In the genomic region with DNA sequence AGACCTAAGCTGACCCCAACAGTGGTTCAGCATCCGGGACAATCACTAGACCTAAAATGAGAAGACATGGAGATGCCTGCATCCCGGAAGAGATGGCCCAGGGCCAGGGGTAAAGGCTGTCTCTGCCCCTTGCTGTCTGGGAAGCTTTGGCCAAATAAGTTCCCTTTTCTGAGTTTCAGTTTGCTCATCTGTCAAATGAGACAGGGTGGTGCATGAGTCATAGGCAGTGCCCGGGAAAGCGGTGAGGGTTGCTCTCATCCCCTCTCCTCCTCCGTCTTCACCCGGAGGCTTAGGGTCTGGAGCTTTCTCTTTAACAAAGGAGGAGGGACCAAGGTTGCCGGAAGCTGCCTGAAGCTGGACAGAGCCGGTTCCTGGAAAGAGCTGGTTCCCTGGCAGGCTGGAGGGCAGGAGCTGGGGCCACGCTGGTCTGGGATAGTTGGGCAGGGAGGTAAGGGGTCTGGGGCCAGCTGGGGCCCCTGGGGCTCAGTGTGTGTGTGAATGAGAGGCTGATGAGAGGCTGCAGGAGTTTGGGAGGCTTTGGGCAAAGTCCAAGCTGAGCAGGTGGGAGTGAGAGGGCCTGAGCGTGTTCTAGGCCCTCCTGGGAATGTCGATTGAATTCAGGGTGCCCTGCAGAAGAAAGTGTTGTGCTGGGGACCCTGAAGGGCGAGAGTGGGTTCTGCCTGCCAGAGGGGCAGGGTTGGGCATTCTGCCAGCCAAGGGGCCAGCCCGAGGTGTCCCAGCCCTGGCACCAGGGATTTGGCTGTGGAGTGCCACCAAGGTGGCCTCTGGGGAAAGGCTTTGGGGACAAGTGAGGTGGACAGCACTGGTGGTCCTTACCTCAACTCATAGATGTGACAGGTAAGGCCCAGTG, we compare ENCODE assay signal across 2 cellular contexts.
A peak's percentile ranks its signal among the peaks of the same experiment; 100 is the strongest.
TF ChIP-seq lines count a peak whose summit lies in the region.

SDSL (plus strand) TSS at position 351 of the 871 bp plus-strand sequence. CDS start 5,603 bp downstream, outside the sequence.

TF ChIP-seq in IMR-90, 13 proteins besides CTCF, POLR2A, EP300 and RAD21:
- TF ChIP-seq CHD1 (IDR thresholded peaks at IDR 0.05; ENCODE audit: low read depth, low read length) (no peak), ELK1 (IDR thresholded peaks at IDR 0.05; ENCODE audit: borderline replicate concordance, low read depth, low read length) (no peak), MAFK (IDR thresholded peaks at IDR 0.05; ENCODE audit: low read depth, low read length) (no peak), RFX5 (IDR thresholded peaks at IDR 0.05; ENCODE audit: low read depth, low read length) (no peak), MAZ (IDR thresholded peaks at IDR 0.05; ENCODE audit: borderline replicate concordance, low read depth, low read length) (0 out of 2 replicates have a peak, but pooled peaks have one; percentile 25), RCOR1 (IDR thresholded peaks at IDR 0.05; ENCODE audit: insufficient replicate concordance, low read length) (no peak), FOS (IDR thresholded peaks at IDR 0.05; ENCODE audit: low read depth, low read length) (peak; percentile 62)

TF ChIP-seq in SK-N-SH, 30 proteins besides CTCF, POLR2A, EP300 and RAD21:
- peak; percentile 96 for TF ChIP-seq POLR2AphosphoS5 (IDR thresholded peaks at IDR 0.05; ENCODE audit: low read depth, low read length)
- no peak for TF ChIP-seq ZBTB33 (IDR thresholded peaks at IDR 0.05; ENCODE audit: borderline replicate concordance, low read depth)
- peak; percentile 79 for TF ChIP-seq SIN3A (IDR thresholded peaks at IDR 0.05; ENCODE audit: borderline replicate concordance, low read depth, low read length)
- peak; percentile 40; the same call in 1 of the 2 replicates for TF ChIP-seq TCF12 (IDR thresholded peaks at IDR 0.05)
- TF ChIP-seq YY1 (IDR thresholded peaks at IDR 0.05; ENCODE audit: low read depth) = peak; percentile 42; the same call in 1 of the 2 replicates
- no peak for TF ChIP-seq GATA2 (CRISPR knock-in tag; IDR thresholded peaks at IDR 0.05)
- TF ChIP-seq, protein P1, sequence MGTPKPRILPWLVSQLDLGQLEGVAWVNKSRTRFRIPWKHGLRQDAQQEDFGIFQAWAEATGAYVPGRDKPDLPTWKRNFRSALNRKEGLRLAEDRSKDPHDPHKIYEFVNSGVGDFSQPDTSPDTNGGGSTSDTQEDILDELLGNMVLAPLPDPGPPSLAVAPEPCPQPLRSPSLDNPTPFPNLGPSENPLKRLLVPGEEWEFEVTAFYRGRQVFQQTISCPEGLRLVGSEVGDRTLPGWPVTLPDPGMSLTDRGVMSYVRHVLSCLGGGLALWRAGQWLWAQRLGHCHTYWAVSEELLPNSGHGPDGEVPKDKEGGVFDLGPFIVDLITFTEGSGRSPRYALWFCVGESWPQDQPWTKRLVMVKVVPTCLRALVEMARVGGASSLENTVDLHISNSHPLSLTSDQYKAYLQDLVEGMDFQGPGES (IDR thresholded peaks at IDR 0.05; ENCODE audit: low read depth, low read length) = no peak
- TF ChIP-seq SMC3 (IDR thresholded peaks at IDR 0.05; ENCODE audit: low read depth, low read length) = no peak
- no peak for TF ChIP-seq EZH2phosphoT487 (IDR thresholded peaks at IDR 0.05; ENCODE audit: borderline replicate concordance, low read depth)
- TF ChIP-seq ELF1 (IDR thresholded peaks at IDR 0.05) = peak; percentile 84
- TF ChIP-seq NRF1 (IDR thresholded peaks at IDR 0.05; ENCODE audit: low read depth, low read length) = no peak
- peak; percentile 86 for TF ChIP-seq TAF1 (IDR thresholded peaks at IDR 0.05; ENCODE audit: borderline replicate concordance, low read depth, low read length)
- TF ChIP-seq RFX5 (IDR thresholded peaks at IDR 0.05; ENCODE audit: low read length) = no peak
- TF ChIP-seq GABPA (IDR thresholded peaks at IDR 0.05; ENCODE audit: low read depth) = peak; percentile 69
- no peak for TF ChIP-seq FOXM1 (IDR thresholded peaks at IDR 0.05; ENCODE audit: low read depth)
- no peak for TF ChIP-seq RXRA (IDR thresholded peaks at IDR 0.05; ENCODE audit: borderline replicate concordance, low read depth)
- TF ChIP-seq, protein P2, sequence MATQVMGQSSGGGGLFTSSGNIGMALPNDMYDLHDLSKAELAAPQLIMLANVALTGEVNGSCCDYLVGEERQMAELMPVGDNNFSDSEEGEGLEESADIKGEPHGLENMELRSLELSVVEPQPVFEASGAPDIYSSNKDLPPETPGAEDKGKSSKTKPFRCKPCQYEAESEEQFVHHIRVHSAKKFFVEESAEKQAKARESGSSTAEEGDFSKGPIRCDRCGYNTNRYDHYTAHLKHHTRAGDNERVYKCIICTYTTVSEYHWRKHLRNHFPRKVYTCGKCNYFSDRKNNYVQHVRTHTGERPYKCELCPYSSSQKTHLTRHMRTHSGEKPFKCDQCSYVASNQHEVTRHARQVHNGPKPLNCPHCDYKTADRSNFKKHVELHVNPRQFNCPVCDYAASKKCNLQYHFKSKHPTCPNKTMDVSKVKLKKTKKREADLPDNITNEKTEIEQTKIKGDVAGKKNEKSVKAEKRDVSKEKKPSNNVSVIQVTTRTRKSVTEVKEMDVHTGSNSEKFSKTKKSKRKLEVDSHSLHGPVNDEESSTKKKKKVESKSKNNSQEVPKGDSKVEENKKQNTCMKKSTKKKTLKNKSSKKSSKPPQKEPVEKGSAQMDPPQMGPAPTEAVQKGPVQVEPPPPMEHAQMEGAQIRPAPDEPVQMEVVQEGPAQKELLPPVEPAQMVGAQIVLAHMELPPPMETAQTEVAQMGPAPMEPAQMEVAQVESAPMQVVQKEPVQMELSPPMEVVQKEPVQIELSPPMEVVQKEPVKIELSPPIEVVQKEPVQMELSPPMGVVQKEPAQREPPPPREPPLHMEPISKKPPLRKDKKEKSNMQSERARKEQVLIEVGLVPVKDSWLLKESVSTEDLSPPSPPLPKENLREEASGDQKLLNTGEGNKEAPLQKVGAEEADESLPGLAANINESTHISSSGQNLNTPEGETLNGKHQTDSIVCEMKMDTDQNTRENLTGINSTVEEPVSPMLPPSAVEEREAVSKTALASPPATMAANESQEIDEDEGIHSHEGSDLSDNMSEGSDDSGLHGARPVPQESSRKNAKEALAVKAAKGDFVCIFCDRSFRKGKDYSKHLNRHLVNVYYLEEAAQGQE (IDR thresholded peaks at IDR 0.05; ENCODE audit: low read depth, low read length) = peak; percentile 86
- TF ChIP-seq TEAD4 (IDR thresholded peaks at IDR 0.05; ENCODE audit: borderline replicate concordance, insufficient read depth) = no peak
- peak; percentile 21 for TF ChIP-seq CHD2 (IDR thresholded peaks at IDR 0.05; ENCODE audit: low read length, partially characterized antibody)
- TF ChIP-seq RCOR1 (IDR thresholded peaks at IDR 0.05; ENCODE audit: low read length) = no peak
- peak; percentile 76 for TF ChIP-seq MXI1 (IDR thresholded peaks at IDR 0.05; ENCODE audit: low read depth, low read length)
- TF ChIP-seq, protein P3, sequence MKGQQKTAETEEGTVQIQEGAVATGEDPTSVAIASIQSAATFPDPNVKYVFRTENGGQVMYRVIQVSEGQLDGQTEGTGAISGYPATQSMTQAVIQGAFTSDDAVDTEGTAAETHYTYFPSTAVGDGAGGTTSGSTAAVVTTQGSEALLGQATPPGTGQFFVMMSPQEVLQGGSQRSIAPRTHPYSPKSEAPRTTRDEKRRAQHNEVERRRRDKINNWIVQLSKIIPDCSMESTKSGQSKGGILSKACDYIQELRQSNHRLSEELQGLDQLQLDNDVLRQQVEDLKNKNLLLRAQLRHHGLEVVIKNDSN (IDR thresholded peaks at IDR 0.05; ENCODE audit: borderline replicate concordance, low read depth) = no peak
- no peak for TF ChIP-seq USF2 (IDR thresholded peaks at IDR 0.05; ENCODE audit: borderline replicate concordance, low read depth, low read length)
- TF ChIP-seq, protein P4, sequence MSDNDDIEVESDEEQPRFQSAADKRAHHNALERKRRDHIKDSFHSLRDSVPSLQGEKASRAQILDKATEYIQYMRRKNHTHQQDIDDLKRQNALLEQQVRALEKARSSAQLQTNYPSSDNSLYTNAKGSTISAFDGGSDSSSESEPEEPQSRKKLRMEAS (IDR thresholded peaks at IDR 0.05; ENCODE audit: low read depth) = peak; percentile 90
- TF ChIP-seq JUND (IDR thresholded peaks at IDR 0.05) = peak; percentile 73
- TF ChIP-seq FOSL2 (IDR thresholded peaks at IDR 0.05; ENCODE audit: borderline replicate concordance, low read depth) = peak; percentile 77
- TF ChIP-seq NFIC (IDR thresholded peaks at IDR 0.05; ENCODE audit: borderline replicate concordance) = peak; percentile 69
- TF ChIP-seq, protein P5, sequence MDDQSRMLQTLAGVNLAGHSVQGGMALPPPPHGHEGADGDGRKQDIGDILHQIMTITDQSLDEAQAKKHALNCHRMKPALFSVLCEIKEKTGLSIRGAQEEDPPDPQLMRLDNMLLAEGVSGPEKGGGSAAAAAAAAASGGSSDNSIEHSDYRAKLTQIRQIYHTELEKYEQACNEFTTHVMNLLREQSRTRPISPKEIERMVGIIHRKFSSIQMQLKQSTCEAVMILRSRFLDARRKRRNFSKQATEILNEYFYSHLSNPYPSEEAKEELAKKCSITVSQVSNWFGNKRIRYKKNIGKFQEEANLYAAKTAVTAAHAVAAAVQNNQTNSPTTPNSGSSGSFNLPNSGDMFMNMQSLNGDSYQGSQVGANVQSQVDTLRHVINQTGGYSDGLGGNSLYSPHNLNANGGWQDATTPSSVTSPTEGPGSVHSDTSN (IDR thresholded peaks at IDR 0.05) = peak; percentile 91
- no peak for TF ChIP-seq FOXJ3 (CRISPR knock-in tag; IDR thresholded peaks at IDR 0.05)
- TF ChIP-seq MEF2A (IDR thresholded peaks at IDR 0.05; ENCODE audit: borderline replicate concordance, low read depth) = no peak
